In the genomic region with DNA sequence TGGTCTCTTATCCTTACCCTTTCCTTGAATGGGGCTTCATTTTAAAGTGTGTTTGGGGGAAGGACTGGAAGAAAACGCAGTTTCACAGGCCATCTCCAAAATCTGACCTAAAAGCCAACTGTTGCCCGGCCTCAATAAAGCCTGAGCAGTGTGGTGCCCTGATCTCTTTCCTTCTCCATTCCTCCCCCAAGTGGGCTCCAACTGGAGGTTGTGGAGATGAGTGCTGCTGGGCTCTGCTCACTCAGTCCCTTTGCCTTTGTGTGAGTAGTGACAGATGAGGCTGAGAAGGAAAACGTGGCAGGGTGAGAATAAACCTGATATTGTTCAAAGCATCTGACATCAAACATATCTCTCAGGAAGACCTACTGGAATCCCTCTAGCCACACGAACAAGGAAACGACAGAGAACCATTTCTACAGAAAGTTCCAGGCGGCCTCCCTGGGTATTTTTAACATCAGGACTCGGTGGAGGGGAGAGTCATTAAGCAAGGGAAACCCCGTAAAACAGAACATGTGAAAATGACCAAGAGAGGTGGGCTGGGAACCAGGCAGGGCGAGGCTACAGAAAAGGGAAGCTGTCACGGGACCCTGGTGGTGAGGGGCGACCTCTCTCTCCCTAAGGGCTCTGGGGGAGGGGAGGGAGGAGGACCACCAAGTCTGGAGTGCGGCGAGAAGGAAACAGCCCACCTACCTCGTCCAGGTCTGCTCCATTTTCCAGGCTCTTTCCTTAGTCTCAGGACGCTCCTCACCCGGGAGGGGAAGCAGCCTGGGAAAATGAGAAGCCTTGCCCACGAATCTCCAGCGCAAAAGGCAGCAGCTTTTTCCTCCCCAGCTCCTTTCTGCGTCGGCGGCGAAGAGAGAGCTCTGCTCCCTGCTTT, we compare ENCODE assay signal across 8 cellular contexts. TPM values are rescaled to one million over a fixed set of nuclear protein-coding genes. Genes with fewer than 3 reads are reported as not detected.
DNase-seq lines count a peak whose midpoint lies in the region; ATAC-seq and TF ChIP-seq lines count a peak whose summit lies in the region.
"Not testable (repeated sequence)": the region's sequence is repeated elsewhere in the genome, so short reads cannot be mapped to it uniquely, and the experiment has no call there.

No MANE protein-coding gene starts in this region.

- not testable (repeated sequence) for H3K36me3 Mint-ChIP-seq in activated B cell treated with CpG ODN at 0.5 μM for 24 hours (ENCODE audit: low read depth); activated naive CD8-positive, alpha-beta T cell treated with anti-CD3 and anti-CD28 coated beads, Interleukin-2, amount 50 U/mL, for 24 hours (ENCODE audit: low read depth); effector memory CD8-positive, alpha-beta T cell (ENCODE audit: insufficient read depth); neural crest cell (ENCODE audit: low read depth)

- H3K79me2 ChIP-seq in HCT116 (ENCODE audit: insufficient read depth, low read length); smooth muscle cell (ENCODE audit: low read depth): not testable (repeated sequence)

- RAD21 ChIA-PET in HCT116 (lab: Charles Lee; ENCODE audit: low non-redundant PET in 1 of 2, low total read pairs in 2 of 2, uncharacterized antibody in 2 of 2, unreplicated experiment in 2 of 2), result not testable (repeated sequence)

- TF ChIP-seq RAD21 in HCT116 (IDR thresholded peaks at IDR 0.05; ENCODE audit: low read depth), result not testable (repeated sequence)

- not testable (repeated sequence) for BruUV-seq in HCT116 (replicated peaks; lab: Mats Ljungman, UMichigan)

- H3K36me3 ChIP-seq in HCT116 (ENCODE audit: control insufficient read depth in 1 of 2, insufficient read depth in 2 of 2, low read length in 2 of 2); smooth muscle cell (ENCODE audit: low read depth): not testable (repeated sequence)

- DNase-seq in AG04449 (ENCODE audit: low read depth, low spot score); HCT116 (ENCODE audit: low read depth, low spot score); activated B cell treated with CpG ODN at 0.5 μM for 24 hours; activated naive CD8-positive, alpha-beta T cell treated with anti-CD3 and anti-CD28 coated beads, Interleukin-2, amount 50 U/mL, for 24 hours; effector memory CD8-positive, alpha-beta T cell; left colon; neural crest cell (ENCODE audit: low read depth, low spot score); smooth muscle cell (lab: John Stamatoyannopoulos, UW; ENCODE audit: unreplicated experiment): not testable (repeated sequence)

- not testable (repeated sequence) for H3K27ac ChIP-seq in HCT116 (ENCODE audit: low read depth, low read length); smooth muscle cell (ENCODE audit: low read depth)

- CTCF ChIA-PET in AG04449 (lab: Yijun Ruan, JAX); HCT116 (lab: Charles Lee); activated B cell treated with CpG ODN at 0.5 μM for 24 hours (lab: Charles Lee): not testable (repeated sequence)

- not testable (repeated sequence) for TF ChIP-seq CTCF in AG04449 (IDR thresholded peaks at IDR 0.05; ENCODE audit: insufficient read depth, low read length, missing control alignments); HCT116 (IDR thresholded peaks at IDR 0.05 in 2 of 3, conservative IDR thresholded peaks at IDR 0.05 in 1 of 3; ENCODE audit: borderline replicate concordance in 1 of 3, insufficient read depth in 1 of 3, low read depth in 2 of 3, low read length in 2 of 3); activated B cell treated with CpG ODN at 0.5 μM for 24 hours (IDR thresholded peaks at IDR 0.05); neural crest cell (conservative IDR thresholded peaks at IDR 0.05); smooth muscle cell (IDR thresholded peaks at IDR 0.05; ENCODE audit: borderline replicate concordance, insufficient read depth, poor library complexity, severe bottlenecking)

- H3K4me1 Mint-ChIP-seq in activated B cell treated with CpG ODN at 0.5 μM for 24 hours; activated naive CD8-positive, alpha-beta T cell treated with anti-CD3 and anti-CD28 coated beads, Interleukin-2, amount 50 U/mL, for 24 hours; effector memory CD8-positive, alpha-beta T cell (ENCODE audit: low read depth in 2 of 2); neural crest cell: not testable (repeated sequence)

- H3K27ac Mint-ChIP-seq in activated B cell treated with CpG ODN at 0.5 μM for 24 hours; activated naive CD8-positive, alpha-beta T cell treated with anti-CD3 and anti-CD28 coated beads, Interleukin-2, amount 50 U/mL, for 24 hours; effector memory CD8-positive, alpha-beta T cell; neural crest cell (ENCODE audit: unreplicated experiment): not testable (repeated sequence)

- not testable (repeated sequence) for H4K20me1 ChIP-seq in HCT116 (ENCODE audit: insufficient read depth); smooth muscle cell (ENCODE audit: low read depth)

- WGBS in smooth muscle cell (ENCODE audit: low lambda C conversion rate), result 25% methylated on average over 6 of the region's 22 CpGs

- not testable (repeated sequence) for H2AFZ ChIP-seq in HCT116 (ENCODE audit: low read depth, low read length, poor library complexity, severe bottlenecking); smooth muscle cell (ENCODE audit: low read depth)

- not testable (repeated sequence) for H3K27me3 ChIP-seq in HCT116 (ENCODE audit: insufficient read depth, low read length); smooth muscle cell (ENCODE audit: low read depth)

- POLR2A ChIA-PET in AG04449 (lab: Yijun Ruan, JAX); HCT116 (lab: Charles Lee); activated B cell treated with CpG ODN at 0.5 μM for 24 hours (lab: Charles Lee): not testable (repeated sequence)

- intact Hi-C loops in HCT116 (cut with micrococcal nuclease); activated B cell treated with CpG ODN at 0.5 μM for 24 hours (cut with micrococcal nuclease); left colon (cut with DNase I, micrococcal nuclease): not testable (repeated sequence)

- H3K9me2 ChIP-seq in HCT116 (ENCODE audit: insufficient read depth), result not testable (repeated sequence)

- not testable (repeated sequence) for TF ChIP-seq POLR2A in HCT116 (IDR thresholded peaks at IDR 0.05; ENCODE audit: borderline replicate concordance, extremely low read depth, insufficient read depth, insufficient read length)

- peak; percentile 51 for ATAC-seq in HCT116
- ATAC-seq in activated B cell treated with CpG ODN at 0.5 μM for 24 hours (ENCODE audit: low read depth); activated naive CD8-positive, alpha-beta T cell treated with anti-CD3 and anti-CD28 coated beads, Interleukin-2, amount 50 U/mL, for 24 hours; effector memory CD8-positive, alpha-beta T cell (replicated peaks): not testable (repeated sequence)
- ATAC-seq in left colon, result peak; percentile 51

- H3K4me1 ChIP-seq in HCT116 (ENCODE audit: control insufficient read depth in 1 of 2, insufficient read depth in 2 of 2, low read length in 2 of 2); smooth muscle cell (ENCODE audit: low read depth): not testable (repeated sequence)

- not testable (repeated sequence) for H3K9me3 ChIP-seq in HCT116 (ENCODE audit: control insufficient read depth in 1 of 2, insufficient read depth in 1 of 2, low read depth in 1 of 2, low read length in 2 of 2); smooth muscle cell (replicated peaks; ENCODE audit: low read depth)

- peak overlapping the region; percentile 83 for H3K4me3 Mint-ChIP-seq in activated B cell treated with CpG ODN at 0.5 μM for 24 hours
- H3K4me3 Mint-ChIP-seq in activated naive CD8-positive, alpha-beta T cell treated with anti-CD3 and anti-CD28 coated beads, Interleukin-2, amount 50 U/mL, for 24 hours, result peak overlapping the region; percentile 77
- H3K4me3 Mint-ChIP-seq in effector memory CD8-positive, alpha-beta T cell, result peak overlapping the region; percentile 59 to 73
- peak overlapping the region; percentile 81 for H3K4me3 Mint-ChIP-seq in neural crest cell

- not testable (repeated sequence) for H3K9me3 Mint-ChIP-seq in activated B cell treated with CpG ODN at 0.5 μM for 24 hours; activated naive CD8-positive, alpha-beta T cell treated with anti-CD3 and anti-CD28 coated beads, Interleukin-2, amount 50 U/mL, for 24 hours; effector memory CD8-positive, alpha-beta T cell; neural crest cell

- H3K9ac ChIP-seq in HCT116 (ENCODE audit: low read length); smooth muscle cell (ENCODE audit: low read depth): not testable (repeated sequence)

- not testable (repeated sequence) for H3K4me2 ChIP-seq in HCT116 (ENCODE audit: low read length)
- H3K4me2 ChIP-seq in smooth muscle cell, result peak overlapping the region; percentile 76

- H3K4me3 ChIP-seq in AG04449 (ENCODE audit: low read depth, low read length) (peak overlapping the region; percentile 36), smooth muscle cell (peak overlapping the region; percentile 48)
- not testable (repeated sequence) for H3K4me3 ChIP-seq in HCT116 (replicated peaks in 1 of 2; ENCODE audit: low read depth in 1 of 2, low read length in 2 of 2)

- not testable (repeated sequence) for H3K27me3 Mint-ChIP-seq in activated B cell treated with CpG ODN at 0.5 μM for 24 hours; activated naive CD8-positive, alpha-beta T cell treated with anti-CD3 and anti-CD28 coated beads, Interleukin-2, amount 50 U/mL, for 24 hours; effector memory CD8-positive, alpha-beta T cell; neural crest cell (ENCODE audit: low read depth)

- H3F3A ChIP-seq in smooth muscle cell (ENCODE audit: low read depth), result not testable (repeated sequence)

RNA-seq across cellular contexts. Expression of gene NBPF26, which starts 59.1 kb away (rescaled TPM):
- 15.8 TPM for total RNA-seq in HCT116 (2021; ENCODE audit: unreplicated experiment)
- 12.9 and 13.5 TPM in 2 replicates for polyA plus RNA-seq in HCT116 (2012)
- 20.6 and 20.8 TPM in 2 replicates for total RNA-seq in activated B cell treated with CpG ODN at 0.5 μM for 24 hours
- 10 to 100 TPM; 11.6 to 14.4 TPM for total RNA-seq in left colon
- total RNA-seq in neural crest cell, result 21.9 and 22.8 TPM in 2 replicates
- total RNA-seq in smooth muscle cell, result 19.0 and 26.1 TPM in 2 replicates
- 12.6 and 13.8 TPM in 2 replicates for polyA plus RNA-seq in smooth muscle cell
